In the genomic region with DNA sequence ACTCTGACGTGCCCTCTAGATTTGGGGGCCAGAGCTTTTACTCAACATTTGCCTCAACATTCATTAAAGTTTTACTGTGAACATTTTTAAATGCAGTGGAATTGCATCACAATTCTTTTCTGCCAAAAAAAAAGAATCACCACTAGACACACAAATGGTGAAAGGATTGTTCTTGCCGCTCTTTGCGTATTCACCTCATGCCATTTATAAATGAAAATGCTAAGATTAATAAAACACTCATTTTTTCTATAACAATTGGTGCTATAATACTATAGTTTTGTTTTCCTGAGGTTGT, we compare ENCODE assay signal across 12 cellular contexts. TPM values are rescaled to one million over a fixed set of nuclear protein-coding genes. Genes with fewer than 3 reads are reported as not detected.
DNase-seq lines count a peak whose midpoint lies in the region; ATAC-seq and TF ChIP-seq lines count a peak whose summit lies in the region.
"Had no signal": no experiment of that assay in that cellular context is flagged by ENCODE, and none has a peak within 500 bp of the region (broad histone marks: within the 10 kb centered on the region; RNA-seq: fewer than 3 reads in every experiment).

No MANE protein-coding gene starts in this region.

- H3K9me3 Mint-ChIP-seq in progenitor cell of endocrine pancreas (ENCODE audit: low read depth) = no peaks in the 10 kb centered on the region

- 78 to 85% methylated on average over 3 of the region's 3 CpGs for WGBS in body of pancreas, 2 donors

- no peak for DNase-seq in AG10803 (ENCODE audit: low read depth)
- no peak for DNase-seq in body of pancreas
- no peak for DNase-seq in kidney epithelial cell (ENCODE audit: low read depth)
- DNase-seq in HuH-7.5 (ENCODE audit: low spot score) = no peak
- DNase-seq in NAMALWA (ENCODE audit: low spot score) = no peak
- no peak for DNase-seq in progenitor cell of endocrine pancreas (ENCODE audit: low spot score, unreplicated experiment)
- DNase-seq: activated T-cell treated with anti-CD3 and anti-CD28 coated beads for 4 hours, NCI-H446, WERI-Rb-1 had no signal

- H3K27me3 Mint-ChIP-seq in progenitor cell of endocrine pancreas = peaks cover 11% of the 10 kb centered on the region

- intact Hi-C loops in body of pancreas (cut with DNase I) = no loop called here

- H3K9me3 ChIP-seq in body of pancreas (no peaks in the 10 kb centered on the region), skeletal muscle tissue (ENCODE audit: control insufficient read depth in 3 of 3, low read length in 3 of 3) (no peaks in the 10 kb centered on the region)
- H3K9me3 ChIP-seq: BLaER1 treated with 17β-estradiol and CSF1 and Interleukin-3, amounts not matched to agents 10 nM and 100 nM had no signal

- H3K36me3 ChIP-seq in body of pancreas (replicated peaks in 1 of 2; ENCODE audit: insufficient read depth in 1 of 2, low read depth in 2 of 2) (no peaks in the 10 kb centered on the region), kidney epithelial cell (ENCODE audit: control insufficient read depth, insufficient read depth, low read length) (no peaks in the 10 kb centered on the region), skeletal muscle tissue (ENCODE audit: control insufficient read depth in 3 of 3, insufficient read depth in 3 of 3, low read length in 3 of 3) (no peaks in the 10 kb centered on the region)
- H3K36me3 ChIP-seq: BLaER1 treated with 17β-estradiol and CSF1 and Interleukin-3, amounts not matched to agents 10 nM and 100 nM; WERI-Rb-1 had no signal

- peaks cover 9% of the 10 kb centered on the region for H3K4me1 ChIP-seq in body of pancreas
- peaks cover 0 to 5% (median 2%) of the 10 kb centered on the region in 3 donors for H3K4me1 ChIP-seq in skeletal muscle tissue (ENCODE audit: control insufficient read depth in 3 of 3, insufficient read depth in 3 of 3, low read length in 3 of 3)

- TF ChIP-seq CTCF in AG10803 (conservative IDR thresholded peaks at IDR 0.05; ENCODE audit: low read length) (no peak), body of pancreas (IDR thresholded peaks at IDR 0.05) (no peak), kidney epithelial cell (IDR thresholded peaks at IDR 0.05; ENCODE audit: insufficient read depth, low read length, poor library complexity, severe bottlenecking) (no peak), progenitor cell of endocrine pancreas (IDR thresholded peaks at IDR 0.05; ENCODE audit: unreplicated experiment) (no peak)

- no peak for TF ChIP-seq POLR2A in body of pancreas (IDR thresholded peaks at IDR 0.05)

- H3K27me3 ChIP-seq in body of pancreas (no peaks in the 10 kb centered on the region), kidney epithelial cell (ENCODE audit: control insufficient read depth, insufficient read depth, low read length) (no peaks in the 10 kb centered on the region), skeletal muscle tissue (ENCODE audit: control insufficient read depth in 3 of 3, insufficient read depth in 3 of 3, low read length in 3 of 3) (peaks cover 0 to 5% (median 0%) of the 10 kb centered on the region in 3 donors)
- H3K27me3 ChIP-seq: BLaER1 treated with 17β-estradiol and CSF1 and Interleukin-3, amounts not matched to agents 10 nM and 100 nM had no signal

- no peaks in the 10 kb centered on the region for H3K36me3 Mint-ChIP-seq in progenitor cell of endocrine pancreas (ENCODE audit: insufficient read depth)

- H3K9ac ChIP-seq in skeletal muscle tissue (ENCODE audit: low read depth in 1 of 3, low read length in 3 of 3) = peak overlapping the region; percentile 60 to 80 (median 78)
- H3K9ac ChIP-seq: BLaER1 treated with 17β-estradiol and CSF1 and Interleukin-3, amounts not matched to agents 10 nM and 100 nM had no signal

- H3K4me1 Mint-ChIP-seq in progenitor cell of endocrine pancreas (ENCODE audit: low read depth) = no peaks in the 10 kb centered on the region

- H3K27ac ChIP-seq in body of pancreas (peak overlapping the region in 3 of 4 donors; percentile 62 to 81 (median 71)), skeletal muscle tissue (ENCODE audit: low read depth, low read length) (peak overlapping the region; percentile 88)
- H3K27ac ChIP-seq: BLaER1 treated with 17β-estradiol and CSF1 and Interleukin-3, amounts not matched to agents 10 nM and 100 nM; WERI-Rb-1 had no signal

- no peak overlapping the region for H3K27ac Mint-ChIP-seq in progenitor cell of endocrine pancreas

- ATAC-seq in body of pancreas (no peak), GM18858 (IDR thresholded peaks at IDR 0.05; ENCODE audit: unreplicated experiment) (no peak)

- no peak overlapping the region for H3K4me3 Mint-ChIP-seq in progenitor cell of endocrine pancreas (ENCODE audit: low read depth)

- peak overlapping the region; percentile 53 for H3K4me3 ChIP-seq in AG10803 (ENCODE audit: low read length)
- H3K4me3 ChIP-seq in body of pancreas = no peak overlapping the region
- peak overlapping the region; percentile 14 for H3K4me3 ChIP-seq in kidney epithelial cell (ENCODE audit: low read depth, low read length)
- peak overlapping the region; percentile 67 to 72 (median 68) for H3K4me3 ChIP-seq in skeletal muscle tissue (ENCODE audit: low read length in 3 of 3)
- H3K4me3 ChIP-seq: BLaER1 treated with 17β-estradiol and CSF1 and Interleukin-3, amounts not matched to agents 10 nM and 100 nM had no signal

RNA-seq across cellular contexts. Expression of gene RHOJ, which starts 1.0 kb away (rescaled TPM):
- 1 to 10 TPM; 4.2 to 7.3 TPM for total RNA-seq in body of pancreas
- 0.21 and 0.54 TPM in 2 replicates for total RNA-seq in kidney epithelial cell
- total RNA-seq in skeletal muscle tissue = 7.3 TPM
- 1.8 and 1.9 TPM in 2 replicates for total RNA-seq in progenitor cell of endocrine pancreas

Comparison
In these comparisons a context has a peak if more than half of its experiments do, and no peak if none do; other contexts are left out.
1. H3K4me3 ChIP-seq: peak in AG10803 (single experiment), kidney epithelial cell (single experiment) and skeletal muscle tissue (3 of 3); none in body of pancreas (0 of 2).